Comparison of ENCODE assay signal across 17 cellular contexts in the genomic region with DNA sequence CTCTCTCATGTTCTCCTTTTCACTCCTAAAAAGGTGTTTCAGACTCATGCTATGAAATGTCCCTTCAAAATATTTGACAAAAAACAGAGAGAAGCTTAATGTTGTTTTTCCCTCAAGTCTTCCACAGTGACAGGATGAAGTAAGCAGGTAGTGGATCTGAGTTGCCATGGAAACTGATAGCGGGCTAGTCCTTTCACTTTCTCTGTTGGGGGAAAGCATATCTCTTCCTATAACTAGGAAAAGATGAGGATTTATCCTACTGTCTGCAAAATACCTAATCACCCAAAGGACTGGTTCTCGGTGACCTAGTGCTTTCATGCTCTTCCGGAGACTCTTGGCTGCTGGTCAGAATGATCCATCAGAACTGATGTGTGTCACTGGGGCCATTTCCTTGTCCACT.
DNase-seq lines count a peak whose midpoint lies in the region; ATAC-seq and TF ChIP-seq lines count a peak whose summit lies in the region.
"Had no signal": no experiment of that assay in that cellular context is flagged by ENCODE, and none has a peak within 500 bp of the region (broad histone marks: within the 10 kb centered on the region; RNA-seq: fewer than 3 reads in every experiment).

No MANE protein-coding gene starts in this region.

- peaks cover 3% of the 10 kb centered on the region for H3K4me1 Mint-ChIP-seq in activated CD4-positive, alpha-beta T cell treated with anti-CD3 and anti-CD28 coated beads, Interleukin-2, amount 10 ng/mL, durations not matched to agents 24 days and 14 days
- H3K4me1 Mint-ChIP-seq in glutamatergic neuron (ENCODE audit: low read depth, unreplicated experiment): no peaks in the 10 kb centered on the region

- H3K9me3 ChIP-seq in endocrine pancreas (ENCODE audit: control insufficient read depth, low read length): no peaks in the 10 kb centered on the region
- H3K9me3 ChIP-seq: Caco-2, HAP-1, SK-N-SH had no signal

- no peak overlapping the region for H3K27ac Mint-ChIP-seq in activated CD4-positive, alpha-beta T cell treated with anti-CD3 and anti-CD28 coated beads, Interleukin-2, amount 10 ng/mL, durations not matched to agents 24 days and 14 days
- no peak overlapping the region for H3K27ac Mint-ChIP-seq in glutamatergic neuron (ENCODE audit: unreplicated experiment)
- H3K27ac Mint-ChIP-seq: T-cell had no signal

- DNase-seq in activated CD4-positive, alpha-beta T cell treated with anti-CD3 and anti-CD28 coated beads, Interleukin-2, amount 10 ng/mL, durations not matched to agents 24 days and 14 days: peak; percentile 31
- no peak for DNase-seq in activated CD4-positive, alpha-beta T cell treated with anti-CD3 and anti-CD28 coated beads for 1 hour
- DNase-seq in OCI-M1 (lab: John Stamatoyannopoulos, UW) (peak; percentile 38), glutamatergic neuron (no peak), HT-29 (ENCODE audit: low spot score) (no peak)
- DNase-seq: Caco-2, DMS153, KBM-7, NCI-H1105, NCI-H187, NCI-H2171 treated with DMSO at 0.1 percent for 48 hours, SHP77, SK-N-SH, T-cell had no signal

- no peaks in the 10 kb centered on the region for H3K36me3 Mint-ChIP-seq in activated CD4-positive, alpha-beta T cell treated with anti-CD3 and anti-CD28 coated beads, Interleukin-2, amount 10 ng/mL, durations not matched to agents 24 days and 14 days (ENCODE audit: low read depth)
- no peaks in the 10 kb centered on the region for H3K36me3 Mint-ChIP-seq in glutamatergic neuron (ENCODE audit: unreplicated experiment)
- H3K36me3 Mint-ChIP-seq: T-cell had no signal

- no peak overlapping the region for H3K4me3 Mint-ChIP-seq in activated CD4-positive, alpha-beta T cell treated with anti-CD3 and anti-CD28 coated beads, Interleukin-2, amount 10 ng/mL, durations not matched to agents 24 days and 14 days
- no peak overlapping the region for H3K4me3 Mint-ChIP-seq in glutamatergic neuron (ENCODE audit: unreplicated experiment)
- H3K4me3 Mint-ChIP-seq: T-cell had no signal

- intact Hi-C loops in activated CD4-positive, alpha-beta T cell treated with anti-CD3 and anti-CD28 coated beads, Interleukin-2, amount 10 ng/mL, durations not matched to agents 24 days and 14 days (cut with micrococcal nuclease): no loop called here

- peak overlapping the region; percentile 63 for H3K4me3 ChIP-seq in endocrine pancreas (ENCODE audit: control insufficient read depth, insufficient read depth, low read length)
- H3K4me3 ChIP-seq: HAP-1 had no signal

- H3K9ac ChIP-seq in endocrine pancreas (ENCODE audit: control insufficient read depth, insufficient read depth, low read length): no peak overlapping the region
- H3K9ac ChIP-seq: SK-N-SH had no signal

- H3K4me1 ChIP-seq in endocrine pancreas (ENCODE audit: control insufficient read depth, insufficient read depth, low read length): no peaks in the 10 kb centered on the region
- H3K4me1 ChIP-seq: Caco-2, HAP-1 had no signal

- H3K27me3 Mint-ChIP-seq in activated CD4-positive, alpha-beta T cell treated with anti-CD3 and anti-CD28 coated beads, Interleukin-2, amount 10 ng/mL, durations not matched to agents 24 days and 14 days: peaks cover 9% of the 10 kb centered on the region
- peaks cover 1% of the 10 kb centered on the region for H3K27me3 Mint-ChIP-seq in glutamatergic neuron (ENCODE audit: unreplicated experiment)

- ATAC-seq in GM19397 (IDR thresholded peaks at IDR 0.05; ENCODE audit: unreplicated experiment): no peak
- ATAC-seq: T-cell had no signal

- no peaks in the 10 kb centered on the region for H3K27me3 ChIP-seq in endocrine pancreas (ENCODE audit: control insufficient read depth, insufficient read depth, low read length)

- no peak for TF ChIP-seq CTCF in glutamatergic neuron (IDR thresholded peaks at IDR 0.05; ENCODE audit: partially characterized antibody, unreplicated experiment)

- no peaks in the 10 kb centered on the region for H3K9me3 Mint-ChIP-seq in activated CD4-positive, alpha-beta T cell treated with anti-CD3 and anti-CD28 coated beads, Interleukin-2, amount 10 ng/mL, durations not matched to agents 24 days and 14 days
- H3K9me3 Mint-ChIP-seq in glutamatergic neuron (ENCODE audit: unreplicated experiment): no peaks in the 10 kb centered on the region

- no peaks in the 10 kb centered on the region for H3K36me3 ChIP-seq in endocrine pancreas (ENCODE audit: control insufficient read depth, insufficient read depth, low read length)
- H3K36me3 ChIP-seq: HAP-1 had no signal

Comparison
In these comparisons a context has a peak if more than half of its experiments do, and no peak if none do; other contexts are left out.
1. DNase-seq: peak in activated CD4-positive, alpha-beta T cell treated with anti-CD3 and anti-CD28 coated beads, Interleukin-2, amount 10 ng/mL, durations not matched to agents 24 days and 14 days (single experiment) and OCI-M1 (single experiment); none in activated CD4-positive, alpha-beta T cell treated with anti-CD3 and anti-CD28 coated beads for 1 hour (single experiment), glutamatergic neuron (single experiment) and HT-29 (single experiment).